In the genomic region with DNA sequence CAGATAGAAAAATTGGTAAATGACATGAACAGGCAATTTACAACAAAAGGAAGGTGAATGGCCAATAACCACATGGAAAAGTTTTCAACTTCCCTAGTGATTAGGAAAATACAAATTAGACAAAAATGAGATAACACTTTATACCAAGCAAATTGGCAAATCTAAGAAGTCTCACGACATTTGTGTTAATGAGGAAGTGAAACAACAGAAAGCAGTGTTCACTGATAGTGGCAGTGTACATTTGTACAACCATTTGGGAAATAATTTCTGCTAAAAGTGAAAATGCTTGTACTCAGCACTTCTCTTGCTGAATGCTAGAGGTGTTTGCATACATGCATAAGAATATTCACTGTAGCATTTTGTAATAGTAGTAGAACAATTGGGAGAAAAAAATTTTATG, we compare ENCODE assay signal across 18 cellular contexts.
"Had no signal": no experiment of that assay in that cellular context is flagged by ENCODE, and none has a peak within 500 bp of the region (broad histone marks: within the 10 kb centered on the region; RNA-seq: fewer than 3 reads in every experiment).

No MANE protein-coding gene starts in this region.

- H3K4me3 ChIP-seq: hepatocyte, ovary, suprapubic skin, upper lobe of left lung had no signal

- H3K27ac Mint-ChIP-seq: activated naive CD8-positive, alpha-beta T cell; dendritic cell treated with granulocyte-macrophage colony-stimulating factor and Interleukin-4, amounts not matched to agents 40 ng/mL and 50 ng/mL, for 4 days; effector memory CD8-positive, alpha-beta T cell had no signal

- H3K4me1 ChIP-seq: suprapubic skin, upper lobe of left lung had no signal

- ATAC-seq: activated CD4-positive, CD25-positive, alpha-beta regulatory T cell treated with anti-CD3 and anti-CD28 coated beads, Interleukin-2, amount 50 U/mL, for 24 hours; effector memory CD8-positive, alpha-beta T cell; stimulated activated naive CD8-positive, alpha-beta T cell treated with anti-CD3 and anti-CD28 coated beads, Interleukin-15, Interleukin-2, amounts not matched to agents 100 U/mL and 50 U/mL, for 24 hours had no signal

- H3K9me3 ChIP-seq: ovary, suprapubic skin, upper lobe of left lung had no signal

- H3K36me3 Mint-ChIP-seq: activated naive CD8-positive, alpha-beta T cell had no signal

- H3K36me3 ChIP-seq: brain microvascular endothelial cell, ovary, suprapubic skin, upper lobe of left lung had no signal

- H3K9me3 Mint-ChIP-seq: dendritic cell treated with granulocyte-macrophage colony-stimulating factor and Interleukin-4, amounts not matched to agents 40 ng/mL and 50 ng/mL, for 4 days; effector memory CD8-positive, alpha-beta T cell; neural crest cell had no signal

- DNase-seq: activated CD4-positive, alpha-beta T cell treated with anti-CD3 and anti-CD28 coated beads, Interleukin-2, amount 50 U/mL, for 4 hours; activated effector memory CD4-positive, alpha-beta T cell treated with anti-CD3 and anti-CD28 coated beads, Interleukin-2, amount 50 U/mL, for 16 hours; activated T-cell treated with anti-CD3 and anti-CD28 coated beads, Interleukin-2, amount 50 U/mL, for 1 hour; amygdala; brain microvascular endothelial cell; cerebellar nuclear complex; effector memory CD8-positive, alpha-beta T cell; ovary; stimulated activated CD4-positive, alpha-beta T cell treated with anti-CD3 and anti-CD28 coated beads, Interleukin-12 subunit alpha, Interleukin-12 subunit beta, amount 100 ng/mL, for 4 hours; stimulated activated naive CD8-positive, alpha-beta T cell treated with anti-CD3 and anti-CD28 coated beads, Interleukin-15, Interleukin-2, amounts not matched to agents 100 U/mL and 50 U/mL, for 24 hours had no signal

- H3K27ac ChIP-seq: brain microvascular endothelial cell, epithelial cell of prostate, hepatocyte, ovary, suprapubic skin, upper lobe of left lung had no signal

- H3K27me3 ChIP-seq: brain microvascular endothelial cell, hepatocyte, ovary, suprapubic skin, upper lobe of left lung had no signal

- H3K27me3 Mint-ChIP-seq: dendritic cell treated with granulocyte-macrophage colony-stimulating factor and Interleukin-4, amounts not matched to agents 40 ng/mL and 50 ng/mL, for 4 days had no signal

- H3K4me3 Mint-ChIP-seq: activated naive CD8-positive, alpha-beta T cell; dendritic cell treated with granulocyte-macrophage colony-stimulating factor and Interleukin-4, amounts not matched to agents 40 ng/mL and 50 ng/mL, for 4 days; effector memory CD8-positive, alpha-beta T cell; neural crest cell had no signal
